9 cellular contexts compared by ENCODE assay signal in genomic region chr1:72623299-72623708, GRCh38.
DNase-seq lines count a peak whose midpoint lies in the region; ATAC-seq and TF ChIP-seq lines count a peak whose summit lies in the region.
"Had no signal": no experiment of that assay in that cellular context is flagged by ENCODE, and none has a peak within 500 bp of the region (broad histone marks: within the 10 kb centered on the region; RNA-seq: fewer than 3 reads in every experiment).

No MANE protein-coding gene starts in this region.

- intact Hi-C loops in MCF 10A (cut with micrococcal nuclease): loop anchor here (1.0 to 2.0 kb wide), 4 partner anchors 339 to 1052 kb away; no protein-coding TSS in a partner anchor
- intact Hi-C loops in left colon (cut with DNase I, micrococcal nuclease): no loop called here
- intact Hi-C loops in tibial artery (cut with DNase I; ENCODE audit: low total_unique reads): no loop called here

- no peaks in the 10 kb centered on the region for H3K36me3 ChIP-seq in tibial artery

- in situ Hi-C loops in Caki2 (cut with HindIII; ENCODE audit: low pct_unique_long_range_greater_than_20kb, low sequenced_read_pairs): no loop called here

- ATAC-seq in GM19395 (IDR thresholded peaks at IDR 0.05; ENCODE audit: unreplicated experiment) (peak; percentile 85), HG03439 (IDR thresholded peaks at IDR 0.05; ENCODE audit: unreplicated experiment) (peak; percentile 88), left colon (peak; percentile 60)
- no peak for ATAC-seq in effector memory CD8-positive, alpha-beta T cell (replicated peaks)

- H3K27ac Mint-ChIP-seq in MCF 10A (ENCODE audit: low read depth, unreplicated experiment): no peak overlapping the region
- H3K27ac Mint-ChIP-seq in effector memory CD8-positive, alpha-beta T cell: no peak overlapping the region

- H3K27ac ChIP-seq in tibial artery: peak overlapping the region in 1 of 2 donors; percentile 28
- H3K27ac ChIP-seq: SK-N-MC had no signal

- H3K4me3 Mint-ChIP-seq in MCF 10A (ENCODE audit: unreplicated experiment): peak overlapping the region; percentile 24
- H3K4me3 Mint-ChIP-seq in effector memory CD8-positive, alpha-beta T cell: no peak overlapping the region

- peak overlapping the region; percentile 29 to 34 for H3K4me3 ChIP-seq in tibial artery
- H3K4me3 ChIP-seq: SK-N-MC had no signal

- peaks cover 0 to 14% (median 3%) of the 10 kb centered on the region in 4 donors for H3K4me1 ChIP-seq in tibial artery

- TF ChIP-seq CTCF in MCF 10A (IDR thresholded peaks at IDR 0.05; ENCODE audit: unreplicated experiment) (peak; percentile 48), tibial artery (IDR thresholded peaks at IDR 0.05) (peak; percentile 52 to 54)

- peaks cover 21% of the 10 kb centered on the region for H3K27me3 Mint-ChIP-seq in MCF 10A (ENCODE audit: insufficient read depth, unreplicated experiment)
- H3K27me3 Mint-ChIP-seq in effector memory CD8-positive, alpha-beta T cell: no peaks in the 10 kb centered on the region

- H3K9me3 Mint-ChIP-seq in MCF 10A (ENCODE audit: unreplicated experiment): no peaks in the 10 kb centered on the region
- peaks cover 0 to 6% of the 10 kb centered on the region in 2 donors for H3K9me3 Mint-ChIP-seq in effector memory CD8-positive, alpha-beta T cell

- DNase-seq in Caki2 (ENCODE audit: low read depth): peak; percentile 32
- peak; percentile 71 for DNase-seq in NCI-H69 (lab: John Stamatoyannopoulos, UW)
- DNase-seq in MCF 10A (ENCODE audit: unreplicated experiment): peak; percentile 67
- no peak for DNase-seq in left colon
- no peak for DNase-seq in tibial artery
- no peak for DNase-seq in effector memory CD8-positive, alpha-beta T cell

- H3K27me3 ChIP-seq in tibial artery: no peaks in the 10 kb centered on the region

- H3K4me1 Mint-ChIP-seq in MCF 10A (ENCODE audit: insufficient read depth, unreplicated experiment): peaks cover 6% of the 10 kb centered on the region
- H3K4me1 Mint-ChIP-seq in effector memory CD8-positive, alpha-beta T cell (ENCODE audit: low read depth in 2 of 2): no peaks in the 10 kb centered on the region

- H3K36me3 Mint-ChIP-seq in MCF 10A (ENCODE audit: insufficient read depth, unreplicated experiment): no peaks in the 10 kb centered on the region
- H3K36me3 Mint-ChIP-seq in effector memory CD8-positive, alpha-beta T cell (ENCODE audit: insufficient read depth): no peaks in the 10 kb centered on the region

- no TSS peak for BruUV-seq in MCF 10A (replicated peaks; lab: Mats Ljungman, UMichigan)

- POLR2A ChIA-PET in MCF 10A (lab: Yijun Ruan, JAX): no interaction called here

- CTCF ChIA-PET in MCF 10A (lab: Yijun Ruan, JAX): interaction anchor here (0.5 to 2.4 kb wide), 25 partner anchors 8 to 1377 kb away, joined by 3 to 13 read pairs (median 3); no protein-coding TSS in a partner anchor

- H3K9me3 ChIP-seq in tibial artery: no peaks in the 10 kb centered on the region

Comparison
In these comparisons a context has a peak if more than half of its experiments do, and no peak if none do; other contexts are left out.
1. DNase-seq: peak in Caki2 (single experiment), NCI-H69 (single experiment) and MCF 10A (single experiment); none in left colon (0 of 2), tibial artery (0 of 2) and effector memory CD8-positive, alpha-beta T cell (0 of 3).